Comparison of ENCODE assay signal across 14 cellular contexts in genomic region chr3:150583028-150583427, GRCh38. TPM values are rescaled to one million over a fixed set of nuclear protein-coding genes. Genes with fewer than 3 reads are reported as not detected.
DNase-seq lines count a peak whose midpoint lies in the region; ATAC-seq and TF ChIP-seq lines count a peak whose summit lies in the region.
"Had no signal": no experiment of that assay in that cellular context is flagged by ENCODE, and none has a peak within 500 bp of the region (broad histone marks: within the 10 kb centered on the region; RNA-seq: fewer than 3 reads in every experiment).

No MANE protein-coding gene starts in this region.

- CTCF ChIA-PET in Caco-2 (lab: Charles Lee): no interaction called here

- H3K4me1 Mint-ChIP-seq in activated T-cell treated with anti-CD3 and anti-CD28 coated beads, Interleukin-2, amount 50 U/mL, for 4 hours (ENCODE audit: low read depth): peaks cover 11% of the 10 kb centered on the region
- H3K4me1 Mint-ChIP-seq in memory B cell (peaks cover 5% of the 10 kb centered on the region), Caco-2 (ENCODE audit: low read depth, unreplicated experiment) (no peaks in the 10 kb centered on the region)
- H3K4me1 Mint-ChIP-seq: brain had no signal

- DNase-seq in activated T-cell treated with anti-CD3 and anti-CD28 coated beads, Interleukin-2, amount 50 U/mL, for 4 hours: no peak
- no peak for DNase-seq in activated T-cell treated with anti-CD3 and anti-CD28 coated beads, Interleukin-2, amount 50 U/mL, for 1 hour
- no peak for DNase-seq in memory B cell (ENCODE audit: low spot score in 2 of 2)
- DNase-seq in T-helper 9 cell: no peak
- DNase-seq in Caco-2: no peak
- DNase-seq in hippocampal formation (lab: John Stamatoyannopoulos, UW): no peak
- DNase-seq: DND-41, erythroblast, NCI-H1105, NCI-H774 had no signal

- BruUV-seq in Caco-2 (replicated peaks; lab: Mats Ljungman, UMichigan): no TSS peak

- no peaks in the 10 kb centered on the region for H3K27me3 Mint-ChIP-seq in activated T-cell treated with anti-CD3 and anti-CD28 coated beads, Interleukin-2, amount 50 U/mL, for 4 hours (ENCODE audit: low read depth)
- H3K27me3 Mint-ChIP-seq in memory B cell: no peaks in the 10 kb centered on the region
- H3K27me3 Mint-ChIP-seq in Caco-2 (ENCODE audit: insufficient read depth, unreplicated experiment): no peaks in the 10 kb centered on the region
- H3K27me3 Mint-ChIP-seq: brain had no signal

- no peak overlapping the region for H3K4me3 Mint-ChIP-seq in activated T-cell treated with anti-CD3 and anti-CD28 coated beads, Interleukin-2, amount 50 U/mL, for 4 hours
- H3K4me3 Mint-ChIP-seq in memory B cell (no peak overlapping the region), Caco-2 (ENCODE audit: unreplicated experiment) (no peak overlapping the region)
- H3K4me3 Mint-ChIP-seq: brain had no signal

- TF ChIP-seq CTCF in Caco-2 (IDR thresholded peaks at IDR 0.05; ENCODE audit: insufficient read depth in 1 of 2, low read depth in 1 of 2, low read length in 1 of 2, severe bottlenecking in 1 of 2, unreplicated experiment in 1 of 2): no peak

- H3K9me3 ChIP-seq in Caco-2: no peaks in the 10 kb centered on the region

- no peaks in the 10 kb centered on the region for H3K9me3 Mint-ChIP-seq in activated T-cell treated with anti-CD3 and anti-CD28 coated beads, Interleukin-2, amount 50 U/mL, for 4 hours
- no peaks in the 10 kb centered on the region for H3K9me3 Mint-ChIP-seq in memory B cell
- H3K9me3 Mint-ChIP-seq in Caco-2 (ENCODE audit: unreplicated experiment): no peaks in the 10 kb centered on the region
- H3K9me3 Mint-ChIP-seq: brain had no signal

- H3K36me3 ChIP-seq in Caco-2 (ENCODE audit: control insufficient read depth, insufficient read depth, low read length): peaks cover 2% of the 10 kb centered on the region; the same call in 1 of the 2 replicates

- no peak overlapping the region for H3K4me3 ChIP-seq in Caco-2 (ENCODE audit: low read depth, low read length)
- H3K4me3 ChIP-seq: SK-N-MC had no signal

- ATAC-seq in activated T-cell treated with anti-CD3 and anti-CD28 coated beads, Interleukin-2, amount 50 U/mL, for 4 hours: peak; percentile 46 to 54
- ATAC-seq in GM21717 (IDR thresholded peaks at IDR 0.05; ENCODE audit: unreplicated experiment) (peak; percentile 55), HG03159 (IDR thresholded peaks at IDR 0.05; ENCODE audit: unreplicated experiment) (peak; percentile 53), memory B cell (ENCODE audit: low read depth) (peak; percentile 55)

- peaks cover 28% of the 10 kb centered on the region for H3K36me3 Mint-ChIP-seq in activated T-cell treated with anti-CD3 and anti-CD28 coated beads, Interleukin-2, amount 50 U/mL, for 4 hours (ENCODE audit: insufficient read depth)
- H3K36me3 Mint-ChIP-seq in memory B cell: peaks cover 7% of the 10 kb centered on the region
- peaks cover 41% of the 10 kb centered on the region for H3K36me3 Mint-ChIP-seq in Caco-2 (ENCODE audit: insufficient read depth, unreplicated experiment)

- H3K27me3 ChIP-seq in Caco-2 (replicated peaks; ENCODE audit: control insufficient read depth, insufficient read depth, low read length): no peaks in the 10 kb centered on the region

- intact Hi-C loops in Caco-2 (cut with micrococcal nuclease; ENCODE audit: unreplicated experiment): no loop called here

- POLR2A ChIA-PET in Caco-2 (lab: Charles Lee): no interaction called here

- H3K4me1 ChIP-seq in Caco-2: no peaks in the 10 kb centered on the region

- peak overlapping the region; percentile 69 for H3K27ac Mint-ChIP-seq in memory B cell
- H3K27ac Mint-ChIP-seq in Caco-2 (ENCODE audit: unreplicated experiment): no peak overlapping the region

RNA-seq across cellular contexts. Expression of gene SELENOT, which starts 20.1 kb away (rescaled TPM):
- 100 to 1,000 TPM; 158 to 164 (median 162) TPM for total RNA-seq in activated T-cell treated with anti-CD3 and anti-CD28 coated beads, Interleukin-2, amount 50 U/mL, for 4 hours
- 121 and 124 TPM in 2 replicates for total RNA-seq in Caco-2 (2022)

RNA-seq across cellular contexts. Expression of gene EIF2A, which starts 36.4 kb away (rescaled TPM):
- 100 to 1,000 TPM; 163 to 180 (median 163) TPM for total RNA-seq in activated T-cell treated with anti-CD3 and anti-CD28 coated beads, Interleukin-2, amount 50 U/mL, for 4 hours
- total RNA-seq in Caco-2 (2022): 97.1 and 103 TPM in 2 replicates

RNA-seq across cellular contexts. Expression of gene SERP1, which starts 36.7 kb away (rescaled TPM):
- total RNA-seq in activated T-cell treated with anti-CD3 and anti-CD28 coated beads, Interleukin-2, amount 50 U/mL, for 4 hours: 100 to 1,000 TPM; 161 to 166 (median 165) TPM
- 89.4 and 90.8 TPM in 2 replicates for total RNA-seq in Caco-2 (2022)
